In genomic region chr2:11406492-11407381, GRCh38 we compare ENCODE assay signal across 8 cellular contexts. TPM values are rescaled to one million over a fixed set of nuclear protein-coding genes. Genes with fewer than 3 reads are reported as not detected.
DNase-seq lines count a peak whose midpoint lies in the region; ATAC-seq and TF ChIP-seq lines count a peak whose summit lies in the region.

No MANE protein-coding gene starts in this region.

- ATAC-seq in SK-N-SH treated with all-trans-retinoic acid at 6 μM for 48 hours: peak; percentile 50
- ATAC-seq in sciatic nerve: peak; percentile 70

- DNase-seq in GM04503 (ENCODE audit: low read depth) (peak; percentile 89), glomerular visceral epithelial cell (ENCODE audit: extremely low spot score) (peak; percentile 31), sciatic nerve (ENCODE audit: low spot score) (no peak), NK-92 (lab: John Stamatoyannopoulos, UW; ENCODE audit: unreplicated experiment) (no peak), NCI-H1436 treated with DMSO at 0.1 percent for 48 hours (lab: John Stamatoyannopoulos, UW) (no peak), OCI-M2 (lab: John Stamatoyannopoulos, UW; ENCODE audit: unreplicated experiment) (no peak), OCI-M1 (lab: John Stamatoyannopoulos, UW) (no peak)

- intact Hi-C loops in sciatic nerve (cut with DNase I): loop anchor here (10.0 kb wide), 1 partner anchor 162 kb away; no protein-coding TSS in a partner anchor

TF ChIP-seq in SK-N-SH treated with all-trans-retinoic acid at 6 μM for 48 hours, 23 proteins besides CTCF, POLR2A, EP300 and RAD21:
- no peak for TF ChIP-seq SNAI2 (CRISPR knock-in tag; IDR thresholded peaks at IDR 0.05)
- TF ChIP-seq ZFP30 (CRISPR knock-in tag; IDR thresholded peaks at IDR 0.05): no peak
- TF ChIP-seq POU6F1 (CRISPR knock-in tag; IDR thresholded peaks at IDR 0.05; ENCODE audit: borderline replicate concordance, low read depth): no peak
- TF ChIP-seq ESRRG (CRISPR knock-in tag; IDR thresholded peaks at IDR 0.05): no peak
- TF ChIP-seq CREB5 (CRISPR knock-in tag; IDR thresholded peaks at IDR 0.05; ENCODE audit: low read depth): no peak
- TF ChIP-seq ZC3H10 (CRISPR knock-in tag; IDR thresholded peaks at IDR 0.05): no peak
- TF ChIP-seq BACH2 (CRISPR knock-in tag; IDR thresholded peaks at IDR 0.05; ENCODE audit: borderline replicate concordance): no peak
- TF ChIP-seq TCF4 (CRISPR knock-in tag; IDR thresholded peaks at IDR 0.05; ENCODE audit: borderline replicate concordance): no peak
- TF ChIP-seq TSHZ2 (CRISPR knock-in tag; IDR thresholded peaks at IDR 0.05): no peak
- TF ChIP-seq GLIS3 (CRISPR knock-in tag; IDR thresholded peaks at IDR 0.05): no peak
- TF ChIP-seq CSRNP3 (CRISPR knock-in tag; IDR thresholded peaks at IDR 0.05): no peak
- TF ChIP-seq ZNF8 (CRISPR knock-in tag; IDR thresholded peaks at IDR 0.05): no peak
- no peak for TF ChIP-seq RARB (CRISPR knock-in tag; IDR thresholded peaks at IDR 0.05)
- no peak for TF ChIP-seq ZNF70 (CRISPR knock-in tag; IDR thresholded peaks at IDR 0.05)
- TF ChIP-seq ARNTL (CRISPR knock-in tag; IDR thresholded peaks at IDR 0.05; ENCODE audit: borderline replicate concordance, low read depth): no peak
- no peak for TF ChIP-seq OSR1 (CRISPR knock-in tag; IDR thresholded peaks at IDR 0.05)
- no peak for TF ChIP-seq ZNF565 (CRISPR knock-in tag; conservative IDR thresholded peaks at IDR 0.05; ENCODE audit: low read depth)
- no peak for TF ChIP-seq CSDC2 (CRISPR knock-in tag; IDR thresholded peaks at IDR 0.05)
- no peak for TF ChIP-seq TOX (CRISPR knock-in tag; IDR thresholded peaks at IDR 0.05; ENCODE audit: borderline replicate concordance)

RNA-seq across cellular contexts. Expression of gene E2F6, which starts 59.2 kb away (rescaled TPM):
- 14.1 TPM for total RNA-seq in sciatic nerve

Comparison
In these comparisons a context has a peak if more than half of its experiments do, and no peak if none do; other contexts are left out.
1. DNase-seq: peak in GM04503 (single experiment) and glomerular visceral epithelial cell (single experiment); none in sciatic nerve (single experiment), NK-92 (single experiment), NCI-H1436 treated with DMSO at 0.1 percent for 48 hours (single experiment), OCI-M2 (single experiment) and OCI-M1 (single experiment).